ENCODE assay signal across 9 cellular contexts in genomic region chr2:21012557-21012937, GRCh38. TPM values are rescaled to one million over a fixed set of nuclear protein-coding genes. Genes with fewer than 3 reads are reported as not detected.
"Had no signal": no experiment of that assay in that cellular context is flagged by ENCODE, and none has a peak within 500 bp of the region (broad histone marks: within the 10 kb centered on the region; RNA-seq: fewer than 3 reads in every experiment).

No MANE protein-coding gene starts in this region.

- DNase-seq: GDM1, GF-D8 had no signal

- FAIRE-seq: G401.6, GM12878, GM12891, GM12892, GM18507, GM19239 had no signal

- H3K4me3 ChIP-seq: GM12878 had no signal

- ATAC-seq: GM12878 had no signal

RNA-seq across cellular contexts. Expression of gene APOB, which starts 31.3 kb away (rescaled TPM):
- total RNA-seq: G401 had no signal
- polyA plus RNA-seq: GM12878 had no signal
